In genomic region chr6:149393002-149393679, GRCh38 we compare ENCODE assay signal across 1 cellular context.
TF ChIP-seq lines count a peak whose summit lies in the region.

No MANE protein-coding gene starts in this region.

TF ChIP-seq in SK-N-SH treated with all-trans-retinoic acid at 6 μM for 48 hours, 23 proteins besides CTCF, POLR2A, EP300 and RAD21 (continued from another document):
- TF ChIP-seq TSHZ2 (CRISPR knock-in tag; IDR thresholded peaks at IDR 0.05): no peak
- no peak for TF ChIP-seq ESRRG (CRISPR knock-in tag; IDR thresholded peaks at IDR 0.05)
TF ChIP-seq in SK-N-SH treated with all-trans-retinoic acid at 6 μM for 48 hours: peak in this region for 0.
